17 cellular contexts compared by ENCODE assay signal in the genomic region with DNA sequence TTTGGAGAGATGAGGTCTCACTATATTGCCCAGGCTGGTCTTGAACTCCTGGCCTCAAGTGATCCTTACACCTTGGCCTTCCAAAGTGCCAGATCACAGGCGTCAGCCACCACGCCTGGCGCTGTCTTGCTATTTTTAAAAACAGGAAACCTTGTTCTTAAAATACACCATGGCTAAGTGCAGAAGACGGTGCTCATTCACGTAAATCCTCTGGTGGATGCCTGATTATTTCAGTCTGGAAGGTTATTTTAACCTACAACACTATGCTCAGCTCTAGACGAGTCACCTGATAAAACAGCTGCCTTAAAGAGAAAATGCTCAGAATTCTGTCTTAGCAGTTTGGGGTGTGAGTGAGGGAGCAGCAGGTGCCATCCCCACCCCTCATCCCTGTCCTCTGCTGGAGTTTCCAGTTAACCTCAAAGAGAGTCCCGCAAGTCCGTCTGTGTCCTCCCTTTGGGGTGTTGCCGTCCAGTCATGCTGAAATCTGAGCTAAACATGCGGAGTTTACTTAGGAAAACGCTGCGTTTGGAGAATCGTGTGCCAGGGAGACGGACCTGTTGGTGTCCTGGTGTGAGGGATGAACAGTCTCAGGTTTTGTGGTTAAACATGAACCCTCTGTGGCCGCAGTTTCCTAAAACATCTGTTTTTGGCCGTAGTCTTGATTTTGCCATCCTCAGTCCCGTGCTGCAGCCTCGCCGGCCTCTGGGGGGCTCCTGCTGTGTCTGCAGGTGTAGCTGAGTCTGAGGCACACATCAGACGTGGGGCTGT. TPM values are rescaled to one million over a fixed set of nuclear protein-coding genes. Genes with fewer than 3 reads are reported as not detected.
DNase-seq lines count a peak whose midpoint lies in the region; ATAC-seq and TF ChIP-seq lines count a peak whose summit lies in the region.
"Had no signal": no experiment of that assay in that cellular context is flagged by ENCODE, and none has a peak within 500 bp of the region (broad histone marks: within the 10 kb centered on the region; RNA-seq: fewer than 3 reads in every experiment).

No MANE protein-coding gene starts in this region.

- H3K36me3 ChIP-seq in BLaER1: peaks cover 92% of the 10 kb centered on the region
- H3K36me3 ChIP-seq in SU-DHL-6 (ENCODE audit: low read length): no peaks in the 10 kb centered on the region
- H3K36me3 ChIP-seq in right atrium auricular region: peaks cover 73% of the 10 kb centered on the region

- no peak overlapping the region for H2AFZ ChIP-seq in SU-DHL-6 (ENCODE audit: low read depth, low read length, severe bottlenecking)

- H4K20me1 ChIP-seq in BLaER1 (peaks cover 65% of the 10 kb centered on the region), SU-DHL-6 (ENCODE audit: low read depth, low read length) (no peaks in the 10 kb centered on the region)

- TF ChIP-seq CTCF in GM13977 (IDR thresholded peaks at IDR 0.05; ENCODE audit: extremely low read depth, insufficient read depth, missing control alignments) (peak; percentile 45), SU-DHL-6 (IDR thresholded peaks at IDR 0.05; ENCODE audit: insufficient read depth, low read length, poor library complexity, severe bottlenecking) (no peak), right atrium auricular region (IDR thresholded peaks at IDR 0.05) (no peak)

- H3K9ac ChIP-seq in BLaER1 (peak overlapping the region; percentile 27), SU-DHL-6 (ENCODE audit: low read length) (no peak overlapping the region)

- ATAC-seq in GM19023 (IDR thresholded peaks at IDR 0.05; ENCODE audit: unreplicated experiment) (no peak), HG02571 (IDR thresholded peaks at IDR 0.05; ENCODE audit: unreplicated experiment) (no peak), HG02759 (IDR thresholded peaks at IDR 0.05; ENCODE audit: unreplicated experiment) (no peak)
- ATAC-seq: K562 had no signal

- H3K4me3 ChIP-seq in BLaER1 (0 out of 2 replicates have a peak overlapping the region, but pooled peaks have one; percentile 5), SU-DHL-6 (ENCODE audit: insufficient read depth, low read length, poor library complexity, severe bottlenecking) (no peak overlapping the region), right atrium auricular region (no peak overlapping the region)
- H3K4me3 ChIP-seq: K562 had no signal

- H3K9me2 ChIP-seq in SU-DHL-6 (replicated peaks; ENCODE audit: insufficient read depth, low read length): no peaks in the 10 kb centered on the region

- no peaks in the 10 kb centered on the region for H3F3A ChIP-seq in SU-DHL-6 (ENCODE audit: insufficient read depth)

- peaks cover 4% of the 10 kb centered on the region; the same call in 1 of the 2 replicates for H3K79me2 ChIP-seq in SU-DHL-6 (ENCODE audit: insufficient read depth, low read length)

- H3K4me2 ChIP-seq in BLaER1: peak overlapping the region; percentile 65
- H3K4me2 ChIP-seq in SU-DHL-6 (ENCODE audit: low read depth, low read length, poor library complexity, severe bottlenecking): peak overlapping the region; percentile 20

- peak overlapping the region; percentile 23 for H3K27ac ChIP-seq in BLaER1
- H3K27ac ChIP-seq in SU-DHL-6 (ENCODE audit: low read depth, low read length): peak overlapping the region; percentile 58
- peak overlapping the region; percentile 67 to 80 for H3K27ac ChIP-seq in right atrium auricular region
- H3K27ac ChIP-seq: VCaP had no signal

- H3K27me3 ChIP-seq in BLaER1 (no peaks in the 10 kb centered on the region), SU-DHL-6 (ENCODE audit: low read length) (no peaks in the 10 kb centered on the region), right atrium auricular region (no peaks in the 10 kb centered on the region)

- in situ Hi-C loops in GM13977 (cut with MboI; ENCODE audit: low pct_unique_long_range_greater_than_20kb, low sequenced_read_pairs, unreplicated experiment): no loop called here

- DNase-seq in GM13977 (ENCODE audit: low spot score): peak; percentile 65
- no peak for DNase-seq in right atrium auricular region (ENCODE audit: low spot score)
- no peak for DNase-seq in UCSD-AML1 (lab: John Stamatoyannopoulos, UW; ENCODE audit: unreplicated experiment)
- DNase-seq: caudate nucleus; CD4-positive, CD25-positive, alpha-beta regulatory T cell; head of caudate nucleus; NCI-H1417; NCI-H82; nephron progenitor cell; stimulated activated naive CD4-positive, alpha-beta T cell treated with Interleukin-2 at 50 U/mL for 16 hours had no signal

- H3K4me1 ChIP-seq in BLaER1 (peaks cover 32% of the 10 kb centered on the region), right atrium auricular region (peaks cover 0 to 15% of the 10 kb centered on the region in 2 donors)

- no peaks in the 10 kb centered on the region for H3K9me3 ChIP-seq in BLaER1
- H3K9me3 ChIP-seq in SU-DHL-6 (ENCODE audit: insufficient read depth, low read length): no peaks in the 10 kb centered on the region
- H3K9me3 ChIP-seq in right atrium auricular region: no peaks in the 10 kb centered on the region

RNA-seq across cellular contexts. Expression of a gene that starts 17.1 kb away (rescaled TPM):
- total RNA-seq in right atrium auricular region: 100 to 1,000 TPM in 1 of 2 donors, 10 to 100 TPM in 1; 72.8 to 216 TPM

RNA-seq across cellular contexts. Expression of a gene that starts 35.0 kb away (rescaled TPM):
- total RNA-seq in right atrium auricular region: 10 to 100 TPM; 55.2 to 68.1 TPM

RNA-seq across cellular contexts. Expression of a gene that starts 35.2 kb away (rescaled TPM):
- 1,000 to 10,000 TPM; 4,239 to 4,547 TPM for total RNA-seq in right atrium auricular region

RNA-seq across cellular contexts. Expression of a gene that starts 50.2 kb away (rescaled TPM):
- total RNA-seq in right atrium auricular region: not detected

Comparison
In these comparisons a context has a peak if more than half of its experiments do, and no peak if none do; other contexts are left out.
1. H3K27ac ChIP-seq: peak in every context shown above with its lines; median percentile 74 in right atrium auricular region; 58 in SU-DHL-6; 23 in BLaER1.